In genomic region chr17:71188811-71189492, GRCh38 we compare ENCODE assay signal across 16 cellular contexts.
DNase-seq lines count a peak whose midpoint lies in the region; ATAC-seq and TF ChIP-seq lines count a peak whose summit lies in the region.
"Had no signal": no experiment of that assay in that cellular context is flagged by ENCODE, and none has a peak within 500 bp of the region (broad histone marks: within the 10 kb centered on the region; RNA-seq: fewer than 3 reads in every experiment).

No MANE protein-coding gene starts in this region.

- no peaks in the 10 kb centered on the region for H3K27me3 Mint-ChIP-seq in MCF 10A (ENCODE audit: insufficient read depth, unreplicated experiment)

- H3K27me3 ChIP-seq in breast epithelium = no peaks in the 10 kb centered on the region
- no peaks in the 10 kb centered on the region for H3K27me3 ChIP-seq in heart left ventricle
- H3K27me3 ChIP-seq: neutrophil had no signal

- H3K36me3 ChIP-seq in breast epithelium = no peaks in the 10 kb centered on the region
- H3K36me3 ChIP-seq in heart left ventricle = no peaks in the 10 kb centered on the region
- H3K36me3 ChIP-seq: neutrophil had no signal

- H3K36me3 Mint-ChIP-seq in MCF 10A (ENCODE audit: insufficient read depth, unreplicated experiment) = peaks cover 7% of the 10 kb centered on the region

- ATAC-seq in SK-N-SH treated with all-trans-retinoic acid at 6 μM for 48 hours (peak; percentile 97), heart left ventricle (no peak)
- ATAC-seq: HepG2; left ventricle myocardium superior; stimulated activated naive CD8-positive, alpha-beta T cell treated with anti-CD3 and anti-CD28 coated beads, Interleukin-15, Interleukin-2, amounts not matched to agents 100 U/mL and 50 U/mL, for 24 hours had no signal

- H3K9me3 ChIP-seq in breast epithelium (no peaks in the 10 kb centered on the region), heart left ventricle (peaks cover 0 to 2% (median 0%) of the 10 kb centered on the region in 12 donors)
- H3K9me3 ChIP-seq: neutrophil had no signal

- TF ChIP-seq POLR2A in breast epithelium (IDR thresholded peaks at IDR 0.05) = no peak
- TF ChIP-seq POLR2A in heart left ventricle (IDR thresholded peaks at IDR 0.05) = no peak

- no TSS peak for BruUV-seq in MCF 10A (replicated peaks; lab: Mats Ljungman, UMichigan)

- WGBS in heart left ventricle, 4 donors = 66 to 75% (median 69%) methylated on average over 2 of the region's 2 CpGs

- H3K4me1 Mint-ChIP-seq in MCF 10A (ENCODE audit: insufficient read depth, unreplicated experiment) = peaks cover 30% of the 10 kb centered on the region

- H3K9me3 Mint-ChIP-seq in MCF 10A (ENCODE audit: unreplicated experiment) = no peaks in the 10 kb centered on the region

- POLR2A ChIA-PET in MCF 10A (lab: Yijun Ruan, JAX) = interaction anchor here (0.7 kb wide), 1 partner anchor 10 kb away, joined by 3 read pairs; no protein-coding TSS in a partner anchor

- H3K4me1 ChIP-seq in breast epithelium (no peaks in the 10 kb centered on the region), heart left ventricle (no peaks in the 10 kb centered on the region)

- H3K27ac ChIP-seq in breast epithelium = no peak overlapping the region
- no peak overlapping the region for H3K27ac ChIP-seq in coronary artery
- H3K27ac ChIP-seq in heart left ventricle = no peak overlapping the region
- H3K27ac ChIP-seq: 22Rv1, neutrophil had no signal

- no peak overlapping the region for H3K4me3 Mint-ChIP-seq in MCF 10A (ENCODE audit: unreplicated experiment)

- H3K4me3 ChIP-seq in breast epithelium (no peak overlapping the region), fibroblast of the aortic adventitia (ENCODE audit: low read depth, low read length) (no peak overlapping the region), coronary artery (no peak overlapping the region), heart left ventricle (no peak overlapping the region)

- DNase-seq in MCF 10A (ENCODE audit: unreplicated experiment) (peak; percentile 46), breast epithelium (ENCODE audit: low spot score in 2 of 2) (no peak), fibroblast of the aortic adventitia (ENCODE audit: low read depth) (peak; percentile 49), coronary artery (ENCODE audit: low spot score) (no peak), heart left ventricle (no peak), OCI-M2 (lab: John Stamatoyannopoulos, UW; ENCODE audit: unreplicated experiment) (no peak)
- DNase-seq in stimulated activated CD4-positive, alpha-beta T cell treated with anti-CD3 and anti-CD28 coated beads, Interleukin-4, amount 100 ng/mL, for 4 hours = no peak
- DNase-seq: activated CD8-positive, alpha-beta memory T cell treated with anti-CD3 and anti-CD28 coated beads, Interleukin-2, amount 50 U/mL, for 48 hours; amygdala; left ventricle myocardium superior; NCI-H2029; stimulated activated naive CD8-positive, alpha-beta T cell treated with anti-CD3 and anti-CD28 coated beads, Interleukin-15, Interleukin-2, amounts not matched to agents 100 U/mL and 50 U/mL, for 24 hours had no signal

- no peak for TF ChIP-seq CTCF in MCF 10A (IDR thresholded peaks at IDR 0.05; ENCODE audit: unreplicated experiment)
- TF ChIP-seq CTCF in breast epithelium (IDR thresholded peaks at IDR 0.05) = no peak
- TF ChIP-seq CTCF in fibroblast of the aortic adventitia (IDR thresholded peaks at IDR 0.05; ENCODE audit: insufficient read depth, low read length) = no peak
- no peak for TF ChIP-seq CTCF in coronary artery (IDR thresholded peaks at IDR 0.05)
- no peak for TF ChIP-seq CTCF in heart left ventricle (IDR thresholded peaks at IDR 0.05)

- CTCF ChIA-PET in MCF 10A (lab: Yijun Ruan, JAX) = no interaction called here

- intact Hi-C loops in MCF 10A (cut with micrococcal nuclease) = loop anchor here (2.0 to 10.0 kb wide), 2 partner anchors 20 to 226 kb away; no protein-coding TSS in a partner anchor
- intact Hi-C loops in breast epithelium (cut with DNase I; ENCODE audit: low total_unique reads) = no loop called here
- intact Hi-C loops in heart left ventricle (cut with DNase I) = no loop called here

- H3K27ac Mint-ChIP-seq in MCF 10A (ENCODE audit: low read depth, unreplicated experiment) = peak overlapping the region; percentile 25

TF ChIP-seq in SK-N-SH treated with all-trans-retinoic acid at 6 μM for 48 hours, 23 proteins besides CTCF, POLR2A, EP300 and RAD21:
- TF ChIP-seq CREB5 (CRISPR knock-in tag; IDR thresholded peaks at IDR 0.05; ENCODE audit: low read depth) (no peak; the same call in 1 of the 2 replicates), CSRNP3 (CRISPR knock-in tag; IDR thresholded peaks at IDR 0.05) (no peak), ESRRG (CRISPR knock-in tag; IDR thresholded peaks at IDR 0.05) (no peak), ZFP3 (CRISPR knock-in tag; IDR thresholded peaks at IDR 0.05) (no peak), PPARA (CRISPR knock-in tag; IDR thresholded peaks at IDR 0.05; ENCODE audit: borderline replicate concordance) (no peak), ARNTL (CRISPR knock-in tag; IDR thresholded peaks at IDR 0.05; ENCODE audit: borderline replicate concordance, low read depth) (no peak), OSR1 (CRISPR knock-in tag; IDR thresholded peaks at IDR 0.05) (no peak), ISL1 (CRISPR knock-in tag; IDR thresholded peaks at IDR 0.05) (peak; percentile 80), GLIS3 (CRISPR knock-in tag; IDR thresholded peaks at IDR 0.05) (no peak), ZFP30 (CRISPR knock-in tag; IDR thresholded peaks at IDR 0.05) (no peak), SNAI2 (CRISPR knock-in tag; IDR thresholded peaks at IDR 0.05) (no peak), TOX (CRISPR knock-in tag; IDR thresholded peaks at IDR 0.05; ENCODE audit: borderline replicate concordance) (0 out of 2 replicates have a peak, but pooled peaks have one; percentile 5)
- TF ChIP-seq, protein P1, sequence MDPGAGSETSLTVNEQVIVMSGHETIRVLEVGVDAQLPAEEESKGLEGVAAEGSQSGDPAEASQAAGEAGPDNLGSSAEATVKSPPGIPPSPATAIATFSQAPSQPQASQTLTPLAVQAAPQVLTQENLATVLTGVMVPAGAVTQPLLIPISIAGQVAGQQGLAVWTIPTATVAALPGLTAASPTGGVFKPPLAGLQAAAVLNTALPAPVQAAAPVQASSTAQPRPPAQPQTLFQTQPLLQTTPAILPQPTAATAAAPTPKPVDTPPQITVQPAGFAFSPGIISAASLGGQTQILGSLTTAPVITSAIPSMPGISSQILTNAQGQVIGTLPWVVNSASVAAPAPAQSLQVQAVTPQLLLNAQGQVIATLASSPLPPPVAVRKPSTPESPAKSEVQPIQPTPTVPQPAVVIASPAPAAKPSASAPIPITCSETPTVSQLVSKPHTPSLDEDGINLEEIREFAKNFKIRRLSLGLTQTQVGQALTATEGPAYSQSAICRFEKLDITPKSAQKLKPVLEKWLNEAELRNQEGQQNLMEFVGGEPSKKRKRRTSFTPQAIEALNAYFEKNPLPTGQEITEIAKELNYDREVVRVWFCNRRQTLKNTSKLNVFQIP (CRISPR knock-in tag; IDR thresholded peaks at IDR 0.05; ENCODE audit: borderline replicate concordance, low read depth) = no peak
- TF ChIP-seq, protein P2, sequence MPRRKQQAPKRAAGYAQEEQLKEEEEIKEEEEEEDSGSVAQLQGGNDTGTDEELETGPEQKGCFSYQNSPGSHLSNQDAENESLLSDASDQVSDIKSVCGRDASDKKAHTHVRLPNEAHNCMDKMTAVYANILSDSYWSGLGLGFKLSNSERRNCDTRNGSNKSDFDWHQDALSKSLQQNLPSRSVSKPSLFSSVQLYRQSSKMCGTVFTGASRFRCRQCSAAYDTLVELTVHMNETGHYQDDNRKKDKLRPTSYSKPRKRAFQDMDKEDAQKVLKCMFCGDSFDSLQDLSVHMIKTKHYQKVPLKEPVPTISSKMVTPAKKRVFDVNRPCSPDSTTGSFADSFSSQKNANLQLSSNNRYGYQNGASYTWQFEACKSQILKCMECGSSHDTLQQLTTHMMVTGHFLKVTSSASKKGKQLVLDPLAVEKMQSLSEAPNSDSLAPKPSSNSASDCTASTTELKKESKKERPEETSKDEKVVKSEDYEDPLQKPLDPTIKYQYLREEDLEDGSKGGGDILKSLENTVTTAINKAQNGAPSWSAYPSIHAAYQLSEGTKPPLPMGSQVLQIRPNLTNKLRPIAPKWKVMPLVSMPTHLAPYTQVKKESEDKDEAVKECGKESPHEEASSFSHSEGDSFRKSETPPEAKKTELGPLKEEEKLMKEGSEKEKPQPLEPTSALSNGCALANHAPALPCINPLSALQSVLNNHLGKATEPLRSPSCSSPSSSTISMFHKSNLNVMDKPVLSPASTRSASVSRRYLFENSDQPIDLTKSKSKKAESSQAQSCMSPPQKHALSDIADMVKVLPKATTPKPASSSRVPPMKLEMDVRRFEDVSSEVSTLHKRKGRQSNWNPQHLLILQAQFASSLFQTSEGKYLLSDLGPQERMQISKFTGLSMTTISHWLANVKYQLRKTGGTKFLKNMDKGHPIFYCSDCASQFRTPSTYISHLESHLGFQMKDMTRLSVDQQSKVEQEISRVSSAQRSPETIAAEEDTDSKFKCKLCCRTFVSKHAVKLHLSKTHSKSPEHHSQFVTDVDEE (CRISPR knock-in tag; IDR thresholded peaks at IDR 0.05) = no peak

Comparison
In these comparisons a context has a peak if more than half of its experiments do, and no peak if none do; other contexts are left out.
1. DNase-seq: peak in MCF 10A (single experiment) and fibroblast of the aortic adventitia (single experiment); none in breast epithelium (0 of 2), coronary artery (single experiment), heart left ventricle (0 of 5), OCI-M2 (single experiment) and stimulated activated CD4-positive, alpha-beta T cell treated with anti-CD3 and anti-CD28 coated beads, Interleukin-4, amount 100 ng/mL, for 4 hours (0 of 2).